ENCODE assay signal across 10 cellular contexts in the genomic region with DNA sequence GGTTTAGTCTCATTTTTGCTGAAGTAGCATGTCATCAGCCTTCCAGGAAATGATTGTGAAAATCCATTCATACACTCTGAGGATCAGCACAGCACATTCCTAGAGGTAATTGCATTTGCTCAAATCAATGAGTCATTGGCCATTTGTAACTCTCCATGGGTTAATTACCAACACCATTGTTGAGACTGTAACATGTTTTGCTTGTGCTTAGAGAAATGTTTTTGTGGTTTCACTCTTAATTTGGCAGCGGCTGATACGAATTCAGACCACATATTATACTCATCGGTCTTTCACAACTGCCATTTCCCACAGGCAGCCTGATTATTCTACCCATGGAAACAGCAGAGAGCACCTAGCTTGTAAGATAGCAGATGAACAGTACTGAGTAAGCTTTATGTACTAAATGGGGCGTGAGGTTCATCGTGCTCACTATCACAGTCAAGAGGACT.
DNase-seq lines count a peak whose midpoint lies in the region; ATAC-seq, FAIRE-seq and TF ChIP-seq lines count a peak whose summit lies in the region.
"Had no signal": no experiment of that assay in that cellular context is flagged by ENCODE, and none has a peak within 500 bp of the region (broad histone marks: within the 10 kb centered on the region; RNA-seq: fewer than 3 reads in every experiment).

No MANE protein-coding gene starts in this region.

- peak; percentile 74 to 81 for ATAC-seq in activated T-cell treated with anti-CD3 and anti-CD28 coated beads, Interleukin-2, amount 50 U/mL, for 4 hours
- ATAC-seq in GM18867 (IDR thresholded peaks at IDR 0.05; ENCODE audit: unreplicated experiment) (no peak), GM21381 (IDR thresholded peaks at IDR 0.05; ENCODE audit: unreplicated experiment) (no peak)
- no peak for ATAC-seq in stimulated activated memory B cell treated with anti-CD40 and anti-IgM and Interleukin-4, amounts not matched to agents 10 μg/mL and 1 μg/mL and 100 μg/mL, for 72 hours

- BruUV-seq in endothelial cell of umbilical vein (replicated peaks; lab: Mats Ljungman, UMichigan), result no TSS peak

- H3K36me3 Mint-ChIP-seq in activated T-cell treated with anti-CD3 and anti-CD28 coated beads, Interleukin-2, amount 50 U/mL, for 4 hours (ENCODE audit: insufficient read depth), result no peaks in the 10 kb centered on the region
- H3K36me3 Mint-ChIP-seq in stimulated activated memory B cell treated with anti-CD40 and anti-IgM and Interleukin-4, amounts not matched to agents 10 μg/mL and 1 μg/mL and 100 μg/mL, for 72 hours, result no peaks in the 10 kb centered on the region

- no peak for DNase-seq in activated T-cell treated with anti-CD3 and anti-CD28 coated beads, Interleukin-2, amount 50 U/mL, for 4 hours
- no peak for DNase-seq in activated T-cell treated with anti-CD3 and anti-CD28 coated beads for 4 hours
- DNase-seq in NCI-H226, result peak; percentile 66
- DNase-seq in endothelial cell of umbilical vein (ENCODE audit: low read depth, low spot score), result no peak
- peak; percentile 59 for DNase-seq in skeletal muscle cell (ENCODE audit: low read depth)
- DNase-seq: activated CD4-positive, alpha-beta T cell treated with anti-CD3 and anti-CD28 coated beads, Interleukin-2, amount 50 U/mL, for 4 hours had no signal

- H3K36me3 ChIP-seq in endothelial cell of umbilical vein (ENCODE audit: control insufficient read depth in 2 of 2, extremely low read depth in 1 of 2, insufficient read depth in 2 of 2, low read length in 2 of 2), result no peaks in the 10 kb centered on the region

- no peaks in the 10 kb centered on the region for H3K9me3 Mint-ChIP-seq in activated T-cell treated with anti-CD3 and anti-CD28 coated beads, Interleukin-2, amount 50 U/mL, for 4 hours
- H3K9me3 Mint-ChIP-seq in stimulated activated memory B cell treated with anti-CD40 and anti-IgM and Interleukin-4, amounts not matched to agents 10 μg/mL and 1 μg/mL and 100 μg/mL, for 72 hours, result no peaks in the 10 kb centered on the region

- peaks cover 28% of the 10 kb centered on the region for H3K27me3 Mint-ChIP-seq in activated T-cell treated with anti-CD3 and anti-CD28 coated beads, Interleukin-2, amount 50 U/mL, for 4 hours (ENCODE audit: low read depth)
- H3K27me3 Mint-ChIP-seq in stimulated activated memory B cell treated with anti-CD40 and anti-IgM and Interleukin-4, amounts not matched to agents 10 μg/mL and 1 μg/mL and 100 μg/mL, for 72 hours, result no peaks in the 10 kb centered on the region

- no peak overlapping the region for H3K4me3 ChIP-seq in endothelial cell of umbilical vein (replicated peaks in 1 of 3; ENCODE audit: insufficient read depth in 1 of 3, low read depth in 1 of 3, low read length in 3 of 3)
- no peak overlapping the region for H3K4me3 ChIP-seq in skeletal muscle cell (ENCODE audit: low read depth, low read length)

- peaks cover 21% of the 10 kb centered on the region for H3K4me1 Mint-ChIP-seq in activated T-cell treated with anti-CD3 and anti-CD28 coated beads, Interleukin-2, amount 50 U/mL, for 4 hours (ENCODE audit: low read depth)
- no peaks in the 10 kb centered on the region for H3K4me1 Mint-ChIP-seq in stimulated activated memory B cell treated with anti-CD40 and anti-IgM and Interleukin-4, amounts not matched to agents 10 μg/mL and 1 μg/mL and 100 μg/mL, for 72 hours

- H3K4me3 Mint-ChIP-seq in activated T-cell treated with anti-CD3 and anti-CD28 coated beads, Interleukin-2, amount 50 U/mL, for 4 hours, result no peak overlapping the region
- no peak overlapping the region for H3K4me3 Mint-ChIP-seq in stimulated activated memory B cell treated with anti-CD40 and anti-IgM and Interleukin-4, amounts not matched to agents 10 μg/mL and 1 μg/mL and 100 μg/mL, for 72 hours

- TF ChIP-seq POLR2A in endothelial cell of umbilical vein (IDR thresholded peaks at IDR 0.05; ENCODE audit: low read depth, low read length), result no peak

- H3K27me3 ChIP-seq in endothelial cell of umbilical vein (ENCODE audit: control insufficient read depth in 2 of 2, insufficient read depth in 2 of 2, low read length in 2 of 2), result peaks cover 9 to 18% of the 10 kb centered on the region in 2 experiments

- POLR2A ChIA-PET in endothelial cell of umbilical vein (lab: Charles Lee), result no interaction called here

- no peaks in the 10 kb centered on the region for H3K9me3 ChIP-seq in endothelial cell of umbilical vein (replicated peaks; ENCODE audit: control insufficient read depth, insufficient read depth, low read length)

- H3K4me2 ChIP-seq in endothelial cell of umbilical vein (ENCODE audit: insufficient read depth, low read length), result no peak overlapping the region

- H2AFZ ChIP-seq in endothelial cell of umbilical vein (ENCODE audit: low read depth, low read length), result no peak overlapping the region

- no peaks in the 10 kb centered on the region for H4K20me1 ChIP-seq in endothelial cell of umbilical vein (replicated peaks; ENCODE audit: control insufficient read depth, extremely low read depth, insufficient read depth, low read length)

- dilution Hi-C loops in endothelial cell of umbilical vein (cut with MboI; ENCODE audit: extremely low pct_ligation_motif_present, low sequenced_read_pairs), result no loop called here

- H3K4me1 ChIP-seq in endothelial cell of umbilical vein (ENCODE audit: control insufficient read depth, extremely low read depth, insufficient read depth, low read length), result no peaks in the 10 kb centered on the region

- no peak for FAIRE-seq in endothelial cell of umbilical vein (lab: Jason Lieb, UNC)

- intact Hi-C loops in endothelial cell of umbilical vein (cut with micrococcal nuclease), result loop anchor here (10.0 kb wide), 1 partner anchor 266 kb away; no protein-coding TSS in a partner anchor

- H3K9ac ChIP-seq in endothelial cell of umbilical vein (replicated peaks; ENCODE audit: extremely low read depth, insufficient read depth, low read length), result no peak overlapping the region

- TF ChIP-seq CTCF in endothelial cell of umbilical vein (IDR thresholded peaks at IDR 0.05; ENCODE audit: extremely low read depth in 1 of 2, insufficient read depth in 1 of 2, low read depth in 1 of 2, low read length in 2 of 2), result no peak

- no peak overlapping the region for H3K27ac Mint-ChIP-seq in stimulated activated memory B cell treated with anti-CD40 and anti-IgM and Interleukin-4, amounts not matched to agents 10 μg/mL and 1 μg/mL and 100 μg/mL, for 72 hours

- no peak overlapping the region for H3K27ac ChIP-seq in endothelial cell of umbilical vein (ENCODE audit: insufficient read depth, low read depth, low read length)
- H3K27ac ChIP-seq: HL-60 had no signal

- H3K79me2 ChIP-seq in endothelial cell of umbilical vein (ENCODE audit: control insufficient read depth, insufficient read depth, low read length), result no peaks in the 10 kb centered on the region

- CTCF ChIA-PET in endothelial cell of umbilical vein (lab: Charles Lee), result interaction anchor here (1.2 to 8.4 kb wide), 3 partner anchors 464 to 468 kb away, joined by 3 to 144 read pairs (median 12); no protein-coding TSS in a partner anchor

- no peaks in the 10 kb centered on the region for H3K9me1 ChIP-seq in endothelial cell of umbilical vein (replicated peaks; ENCODE audit: control insufficient read depth, extremely low read depth, insufficient read depth, low read length)

TF ChIP-seq in endothelial cell of umbilical vein, 7 proteins besides CTCF, POLR2A, EP300 and RAD21:
- TF ChIP-seq POLR2AphosphoS5 (IDR thresholded peaks at IDR 0.05; ENCODE audit: insufficient read depth, low read depth, low read length) (no peak), JUN (IDR thresholded peaks at IDR 0.05; ENCODE audit: borderline replicate concordance, insufficient read depth, insufficient read length, low read depth) (peak; percentile 42)

Comparison
In these comparisons a context has a peak if more than half of its experiments do, and no peak if none do; other contexts are left out.
1. ATAC-seq: peak in activated T-cell treated with anti-CD3 and anti-CD28 coated beads, Interleukin-2, amount 50 U/mL, for 4 hours (2 of 2); none in GM18867 (single experiment), stimulated activated memory B cell treated with anti-CD40 and anti-IgM and Interleukin-4, amounts not matched to agents 10 μg/mL and 1 μg/mL and 100 μg/mL, for 72 hours (single experiment) and GM21381 (single experiment).
2. DNase-seq: peak in NCI-H226 (single experiment) and skeletal muscle cell (single experiment); none in activated T-cell treated with anti-CD3 and anti-CD28 coated beads, Interleukin-2, amount 50 U/mL, for 4 hours (single experiment), activated T-cell treated with anti-CD3 and anti-CD28 coated beads for 4 hours (single experiment) and endothelial cell of umbilical vein (single experiment).